8 cellular contexts compared by ENCODE assay signal in genomic region chrX:3881259-3881889, GRCh38.
DNase-seq lines count a peak whose midpoint lies in the region; ATAC-seq, FAIRE-seq and TF ChIP-seq lines count a peak whose summit lies in the region.
"Not testable (repeated sequence)": the region's sequence is repeated elsewhere in the genome, so short reads cannot be mapped to it uniquely, and the experiment has no call there.

No MANE protein-coding gene starts in this region.

- CTCF ChIA-PET in HepG2 (lab: Yijun Ruan, JAX; ENCODE audit: low intra/inter-chr PET ratio, low total read pairs): not testable (repeated sequence)

- not testable (repeated sequence) for H3K79me2 ChIP-seq in HepG2 (ENCODE audit: insufficient read depth, low read length)

- H3K36me3 Mint-ChIP-seq in activated T-cell treated with anti-CD3 and anti-CD28 coated beads, Interleukin-2, amount 50 U/mL, for 72 hours (ENCODE audit: insufficient read depth in 2 of 2): not testable (repeated sequence)

- H3K4me1 ChIP-seq in HepG2 (ENCODE audit: insufficient read depth, low read length): not testable (repeated sequence)

- H2AFZ ChIP-seq in HepG2 (ENCODE audit: low read length): not testable (repeated sequence)

- H3K4me1 Mint-ChIP-seq in activated T-cell treated with anti-CD3 and anti-CD28 coated beads, Interleukin-2, amount 50 U/mL, for 72 hours (ENCODE audit: low read depth): not testable (repeated sequence)

- POLR2A ChIA-PET in HepG2 (lab: Yijun Ruan, JAX): not testable (repeated sequence)

- not testable (repeated sequence) for H3K4me2 ChIP-seq in HepG2 (ENCODE audit: low read depth, low read length)

- H3K9me3 ChIP-seq in HepG2 (ENCODE audit: low read length): not testable (repeated sequence)

- not testable (repeated sequence) for BruUV-seq in HepG2 (replicated peaks; lab: Mats Ljungman, UMichigan)

- H3K27ac ChIP-seq in HepG2 (ENCODE audit: extremely low read length, insufficient read depth, low read length): not testable (repeated sequence)

- in situ Hi-C loops in HepG2 (cut with HindIII; ENCODE audit: extremely low pct_ligation_motif_present, low pct_unique_long_range_greater_than_20kb): not testable (repeated sequence)

- no CpG with 5 or more reads among the region's 61 CpGs for WGBS in HepG2 (ENCODE audit: low lambda C conversion rate)

- FAIRE-seq in HepG2 (lab: Jason Lieb, UNC): not testable (repeated sequence)

- not testable (repeated sequence) for TF ChIP-seq CTCF in HepG2 (CRISPR knock-in tag; IDR thresholded peaks at IDR 0.05)

- H3K27me3 Mint-ChIP-seq in activated T-cell treated with anti-CD3 and anti-CD28 coated beads, Interleukin-2, amount 50 U/mL, for 72 hours (ENCODE audit: low read depth): not testable (repeated sequence)

- H4K20me1 ChIP-seq in HepG2 (ENCODE audit: insufficient read depth, low read length): not testable (repeated sequence)

- H3K4me3 ChIP-seq in HepG2 (replicated peaks in 1 of 3; ENCODE audit: insufficient read depth in 1 of 3, low read depth in 2 of 3, low read length in 3 of 3): not testable (repeated sequence)

- not testable (repeated sequence) for H3K9ac ChIP-seq in HepG2 (ENCODE audit: insufficient read depth, low read depth, low read length)

- H3K4me3 Mint-ChIP-seq in activated T-cell treated with anti-CD3 and anti-CD28 coated beads, Interleukin-2, amount 50 U/mL, for 72 hours: not testable (repeated sequence)

- TF ChIP-seq RAD21 in HepG2 (CRISPR knock-in tag; IDR thresholded peaks at IDR 0.05): not testable (repeated sequence)

- not testable (repeated sequence) for TF ChIP-seq POLR2A in HepG2 (IDR thresholded peaks at IDR 0.05; ENCODE audit: insufficient read depth in 1 of 2, low read depth in 2 of 2, low read length in 2 of 2)

- not testable (repeated sequence) for DNase-seq in activated T-cell treated with anti-CD3 and anti-CD28 coated beads, Interleukin-2, amount 50 U/mL, for 72 hours; HepG2 (ENCODE audit: low spot score)

- ATAC-seq in GM18502 (IDR thresholded peaks at IDR 0.05; ENCODE audit: poor library complexity, unreplicated experiment) (peak; percentile 42), GM19328 (IDR thresholded peaks at IDR 0.05; ENCODE audit: unreplicated experiment) (peak; percentile 31), GM21528 (IDR thresholded peaks at IDR 0.05; ENCODE audit: low FRiP score, unreplicated experiment) (peak; percentile 69), HG02759 (IDR thresholded peaks at IDR 0.05; ENCODE audit: unreplicated experiment) (peak; percentile 36), HG03064 (IDR thresholded peaks at IDR 0.05; ENCODE audit: low read depth, unreplicated experiment) (peak; percentile 46), HG03442 (IDR thresholded peaks at IDR 0.05; ENCODE audit: unreplicated experiment) (peak; percentile 36), HepG2 (peak; percentile 63)
- peak; percentile 25 to 34 for ATAC-seq in activated T-cell treated with anti-CD3 and anti-CD28 coated beads, Interleukin-2, amount 50 U/mL, for 72 hours (replicated peaks in 1 of 2)

- not testable (repeated sequence) for H3K9me3 Mint-ChIP-seq in activated T-cell treated with anti-CD3 and anti-CD28 coated beads, Interleukin-2, amount 50 U/mL, for 72 hours

- intact Hi-C loops in HepG2 (cut with micrococcal nuclease; ENCODE audit: unreplicated experiment): not testable (repeated sequence)

- not testable (repeated sequence) for H3K27me3 ChIP-seq in HepG2 (ENCODE audit: control insufficient read depth in 1 of 2, insufficient read depth in 2 of 2, low read length in 2 of 2)

- TF ChIP-seq EP300 in HepG2 (IDR thresholded peaks at IDR 0.05; ENCODE audit: low read depth in 2 of 2, low read length in 2 of 2); HepG2 (CRISPR knock-in tag; IDR thresholded peaks at IDR 0.05; ENCODE audit: borderline replicate concordance): not testable (repeated sequence)

- not testable (repeated sequence) for H3K27ac Mint-ChIP-seq in activated T-cell treated with anti-CD3 and anti-CD28 coated beads, Interleukin-2, amount 50 U/mL, for 72 hours

- not testable (repeated sequence) for H3K36me3 ChIP-seq in HepG2 (replicated peaks in 1 of 2; ENCODE audit: control insufficient read depth in 1 of 2, insufficient read depth in 2 of 2, low read length in 2 of 2)
